14 cellular contexts compared by ENCODE assay signal in genomic region chr9:12718482-12719026, GRCh38. TPM values are rescaled to one million over a fixed set of nuclear protein-coding genes. Genes with fewer than 3 reads are reported as not detected.
DNase-seq lines count a peak whose midpoint lies in the region; FAIRE-seq and TF ChIP-seq lines count a peak whose summit lies in the region.
"Had no signal": no experiment of that assay in that cellular context is flagged by ENCODE, and none has a peak within 500 bp of the region (broad histone marks: within the 10 kb centered on the region; RNA-seq: fewer than 3 reads in every experiment).

No MANE protein-coding gene starts in this region.

- H3K4me3 ChIP-seq in AG10803 (ENCODE audit: low read length) (no peak overlapping the region), MM.1S (ENCODE audit: low read length) (peak overlapping the region; percentile 28; the same call in 1 of the 2 replicates), keratinocyte (ENCODE audit: control insufficient read depth in 2 of 3, extremely low read depth in 1 of 3, insufficient read depth in 2 of 3, low read depth in 1 of 3, low read length in 3 of 3) (no peak overlapping the region), transverse colon (no peak overlapping the region), ascending aorta (no peak overlapping the region)
- H3K4me3 ChIP-seq: BLaER1, upper lobe of left lung had no signal

- H3K79me2 ChIP-seq in MM.1S (ENCODE audit: low read length) (no peaks in the 10 kb centered on the region), keratinocyte (ENCODE audit: control insufficient read depth, insufficient read depth, low read length) (no peaks in the 10 kb centered on the region)

- H3F3A ChIP-seq in MM.1S (ENCODE audit: insufficient read depth, low read length): no peaks in the 10 kb centered on the region

- dilution Hi-C loops in keratinocyte (cut with MboI; ENCODE audit: extremely low pct_ligation_motif_present, low sequenced_read_pairs): no loop called here

- peak overlapping the region; percentile 42 for H3K4me3 Mint-ChIP-seq in chondrocyte (ENCODE audit: unreplicated experiment)
- H3K4me3 Mint-ChIP-seq: IgD-negative memory B cell had no signal

- FAIRE-seq in keratinocyte (lab: Jason Lieb, UNC): peak; percentile 71
- FAIRE-seq: GM12892 had no signal

- H3K9me2 ChIP-seq in MM.1S (replicated peaks; ENCODE audit: insufficient read depth, low read length): no peaks in the 10 kb centered on the region

- H3K9me1 ChIP-seq in keratinocyte (ENCODE audit: control insufficient read depth, extremely low read depth, insufficient read depth, low read length): no peaks in the 10 kb centered on the region

- H3K4me1 ChIP-seq in MM.1S (ENCODE audit: low read length): 0 out of 2 replicates have a peak, but pooled peaks cover 4% of the 10 kb centered on the region
- H3K4me1 ChIP-seq in keratinocyte (ENCODE audit: control insufficient read depth, extremely low read depth, insufficient read depth, low read length): peaks cover 20% of the 10 kb centered on the region
- H3K4me1 ChIP-seq in transverse colon: no peaks in the 10 kb centered on the region
- H3K4me1 ChIP-seq in ascending aorta: no peaks in the 10 kb centered on the region
- H3K4me1 ChIP-seq: BLaER1, upper lobe of left lung had no signal

- H3K36me3 Mint-ChIP-seq in chondrocyte (ENCODE audit: low read depth): no peaks in the 10 kb centered on the region
- H3K36me3 Mint-ChIP-seq: IgD-negative memory B cell had no signal

- no peaks in the 10 kb centered on the region for H3K27me3 Mint-ChIP-seq in chondrocyte (ENCODE audit: low read depth)
- H3K27me3 Mint-ChIP-seq: IgD-negative memory B cell had no signal

- H3K4me2 ChIP-seq in MM.1S (ENCODE audit: low read depth, low read length) (peak overlapping the region; percentile 61), keratinocyte (ENCODE audit: control insufficient read depth, extremely low read depth, insufficient read depth, low read depth, low read length) (peak overlapping the region; percentile 57)
- H3K4me2 ChIP-seq: BLaER1 had no signal

- no peak for TF ChIP-seq EP300 in transverse colon (IDR thresholded peaks at IDR 0.05; ENCODE audit: low read depth)

- peaks cover 35% of the 10 kb centered on the region for H3K4me1 Mint-ChIP-seq in chondrocyte (ENCODE audit: low read depth)
- H3K4me1 Mint-ChIP-seq: IgD-negative memory B cell had no signal

- intact Hi-C loops in transverse colon (cut with DNase I; ENCODE audit: low total_unique reads) (no loop called here), ascending aorta (cut with DNase I) (loop anchor here (1.0 to 10.0 kb wide), 2 partner anchors 166 to 1716 kb away; no protein-coding TSS in a partner anchor)

- TF ChIP-seq POLR2A in transverse colon (IDR thresholded peaks at IDR 0.05): no peak

- H3K9me3 ChIP-seq in MM.1S (replicated peaks; ENCODE audit: insufficient read depth, low read length) (no peaks in the 10 kb centered on the region), keratinocyte (ENCODE audit: control insufficient read depth, low read depth, low read length) (no peaks in the 10 kb centered on the region), transverse colon (no peaks in the 10 kb centered on the region), ascending aorta (no peaks in the 10 kb centered on the region)
- H3K9me3 ChIP-seq: BLaER1, upper lobe of left lung had no signal

- in situ Hi-C loops in transverse colon (cut with MboI; ENCODE audit: low pct_ligation_motif_present in 1 of 4, low pct_unique_long_range_greater_than_20kb in 1 of 4, low sequenced_read_pairs in 3 of 4): loop anchor here (10.0 to 25.0 kb wide), 3 partner anchors 169 to 369 kb away; no protein-coding TSS in a partner anchor

- no peaks in the 10 kb centered on the region for H3K36me3 ChIP-seq in MM.1S (replicated peaks; ENCODE audit: insufficient read depth, low read length)
- no peaks in the 10 kb centered on the region for H3K36me3 ChIP-seq in keratinocyte (ENCODE audit: control insufficient read depth in 2 of 2, extremely low read depth in 1 of 2, insufficient read depth in 2 of 2, low read length in 2 of 2)
- H3K36me3 ChIP-seq in transverse colon: no peaks in the 10 kb centered on the region
- H3K36me3 ChIP-seq in ascending aorta: no peaks in the 10 kb centered on the region
- H3K36me3 ChIP-seq: BLaER1, upper lobe of left lung had no signal

- H2AFZ ChIP-seq in MM.1S (ENCODE audit: low read length) (peak overlapping the region; percentile 27; the same call in 1 of the 2 replicates), keratinocyte (ENCODE audit: control insufficient read depth, low read length) (peak overlapping the region; percentile 39)

- H4K20me1 ChIP-seq in MM.1S (ENCODE audit: insufficient read depth, low read length) (no peaks in the 10 kb centered on the region), keratinocyte (ENCODE audit: control insufficient read depth, extremely low read depth, insufficient read depth, low read length) (no peaks in the 10 kb centered on the region)
- H4K20me1 ChIP-seq: BLaER1 had no signal

- DNase-seq in AG10803 (ENCODE audit: low read depth): peak; percentile 77
- DNase-seq in MM.1S: peak; percentile 56
- no peak for DNase-seq in chondrocyte (ENCODE audit: low spot score)
- DNase-seq in keratinocyte (ENCODE audit: low read depth, low spot score): no peak
- DNase-seq in activated CD8-positive, alpha-beta memory T cell treated with anti-CD3 and anti-CD28 coated beads, Interleukin-2, amount 50 U/mL, for 48 hours: no peak
- DNase-seq in dermis blood vessel endothelial cell: no peak
- DNase-seq in transverse colon: no peak
- no peak for DNase-seq in ascending aorta (ENCODE audit: low spot score in 2 of 2)
- DNase-seq: cortex of kidney, SHP77 treated with DMSO at 0.1 percent for 48 hours had no signal

- 71 to 74% methylated on average over 2 to 7 of the region's 7 CpGs for WGBS in transverse colon (ENCODE audit: low coverage in 1 of 2), 2 donors

- peak overlapping the region; percentile 82 for H3K27ac Mint-ChIP-seq in chondrocyte (ENCODE audit: unreplicated experiment)
- H3K27ac Mint-ChIP-seq: IgD-negative memory B cell had no signal

- no peaks in the 10 kb centered on the region for H3K9me3 Mint-ChIP-seq in chondrocyte (ENCODE audit: low read depth)

- H3K9ac ChIP-seq in MM.1S (ENCODE audit: low read length) (no peak overlapping the region), keratinocyte (ENCODE audit: control insufficient read depth, extremely low read depth, insufficient read depth, low read length) (no peak overlapping the region)
- H3K9ac ChIP-seq: BLaER1 had no signal

- TF ChIP-seq CTCF in AG10803 (conservative IDR thresholded peaks at IDR 0.05; ENCODE audit: low read length): no peak
- TF ChIP-seq CTCF in MM.1S (IDR thresholded peaks at IDR 0.05; ENCODE audit: low read length): no peak
- TF ChIP-seq CTCF in chondrocyte (IDR thresholded peaks at IDR 0.05): no peak
- TF ChIP-seq CTCF in keratinocyte (optimal IDR thresholded peaks at IDR 0.05 in 1 of 3, IDR thresholded peaks at IDR 0.05 in 1 of 3, conservative IDR thresholded peaks at IDR 0.05 in 1 of 3; ENCODE audit: extremely low read depth in 1 of 3, insufficient read depth in 2 of 3, low read length in 3 of 3): no peak
- TF ChIP-seq CTCF in transverse colon (IDR thresholded peaks at IDR 0.05): no peak
- TF ChIP-seq CTCF in ascending aorta (IDR thresholded peaks at IDR 0.05): no peak

- H3K27ac ChIP-seq in MM.1S (ENCODE audit: low read length) (no peak overlapping the region), keratinocyte (ENCODE audit: control insufficient read depth, insufficient read depth, low read length) (no peak overlapping the region), transverse colon (no peak overlapping the region), ascending aorta (no peak overlapping the region)
- H3K27ac ChIP-seq: BLaER1, upper lobe of left lung had no signal

- no peaks in the 10 kb centered on the region for H3K27me3 ChIP-seq in MM.1S (replicated peaks; ENCODE audit: insufficient read depth, low read length)
- H3K27me3 ChIP-seq in keratinocyte (ENCODE audit: control insufficient read depth, extremely low read depth, insufficient read depth, low read length): no peaks in the 10 kb centered on the region
- no peaks in the 10 kb centered on the region for H3K27me3 ChIP-seq in transverse colon
- H3K27me3 ChIP-seq in ascending aorta: no peaks in the 10 kb centered on the region
- H3K27me3 ChIP-seq: BLaER1, upper lobe of left lung had no signal

RNA-seq across cellular contexts. Expression of gene TYRP1, which starts 25.4 kb away (rescaled TPM):
- total RNA-seq in chondrocyte: 0.10 to 0.28 TPM in 2 of 3 replicates, not detected in the other
- 0.07 to 0.50 TPM (median 0.19 TPM) in 3 replicates for polyA plus RNA-seq in keratinocyte
- polyA plus RNA-seq in keratinocyte (2011; ENCODE audit: low read depth): 0.32 TPM
- 1.9 and 4.7 TPM in 2 replicates for polyA plus RNA-seq in keratinocyte (2011; cell fraction: cytosol; rRNA removed)
- polyA plus RNA-seq in keratinocyte (2011; cell fraction: nucleus; rRNA removed): 0.52 and 1.2 TPM in 2 replicates
- polyA plus RNA-seq in keratinocyte (2012; ENCODE audit: low replicate concordance): 1.6 TPM in 1 of 2 replicates, not detected in the other
- 0.93 TPM in 1 of 3 replicates, not detected in the others for polyA minus RNA-seq in keratinocyte
- polyA minus RNA-seq in keratinocyte (2011; cell fraction: cytosol; rRNA and poly(A)+ RNA removed): 3.8 TPM
- 0.31 and 0.63 TPM in 2 replicates for polyA minus RNA-seq in keratinocyte (2011; cell fraction: nucleus; rRNA and poly(A)+ RNA removed)
- total RNA-seq in dermis blood vessel endothelial cell: 0.23 and 0.85 TPM in 2 replicates
- under 1 TPM in 1 of 4 donors, not detected in 3; 0.41 TPM for total RNA-seq in transverse colon
- not detected for total RNA-seq in ascending aorta
- polyA plus RNA-seq: IgD-negative memory B cell had no signal

RNA-seq across cellular contexts. Expression of gene LURAP1L, which starts 56.3 kb away (rescaled TPM):
- total RNA-seq in chondrocyte (57.0 to 67.4 TPM (median 67.1 TPM) in 3 replicates), dermis blood vessel endothelial cell (1.1 and 2.7 TPM in 2 replicates), transverse colon (10 to 100 TPM; 19.1 to 50.0 (median 34.5) TPM), ascending aorta (1.6 TPM)
- polyA plus RNA-seq in keratinocyte: 11.9 to 42.7 TPM (median 25.0 TPM) in 3 replicates
- polyA plus RNA-seq in keratinocyte (2011; ENCODE audit: low read depth): 34.2 TPM
- polyA plus RNA-seq in keratinocyte (2011; cell fraction: cytosol; rRNA removed): 17.4 and 18.7 TPM in 2 replicates
- polyA plus RNA-seq in keratinocyte (2011; cell fraction: nucleus; rRNA removed): 52.9 and 62.6 TPM in 2 replicates
- 8.0 and 35.9 TPM in 2 replicates for polyA plus RNA-seq in keratinocyte (2012; ENCODE audit: low replicate concordance)
- polyA minus RNA-seq in keratinocyte: 9.9 to 62.2 TPM (median 26.1 TPM) in 3 replicates
- polyA minus RNA-seq in keratinocyte (2011; cell fraction: cytosol; rRNA and poly(A)+ RNA removed): 20.3 TPM
- polyA minus RNA-seq in keratinocyte (2011; cell fraction: nucleus; rRNA and poly(A)+ RNA removed): 37.4 and 60.2 TPM in 2 replicates
- polyA plus RNA-seq: IgD-negative memory B cell had no signal

Comparison
In these comparisons a context has a peak if more than half of its experiments do, and no peak if none do; other contexts are left out.
1. DNase-seq: peak in AG10803 (single experiment) and MM.1S (single experiment); none in chondrocyte (single experiment), keratinocyte (single experiment), activated CD8-positive, alpha-beta memory T cell treated with anti-CD3 and anti-CD28 coated beads, Interleukin-2, amount 50 U/mL, for 48 hours (single experiment), dermis blood vessel endothelial cell (single experiment), transverse colon (single experiment) and ascending aorta (0 of 2).